ENCODE assay signal across 1 cellular context in genomic region chr1:5949074-5949760, GRCh38.
TF ChIP-seq lines count a peak whose summit lies in the region.

No MANE protein-coding gene starts in this region.

TF ChIP-seq in GM23338, 12 proteins besides CTCF, POLR2A, EP300 and RAD21 (continued from another document):
- TF ChIP-seq ZNF462 (CRISPR knock-in tag; IDR thresholded peaks at IDR 0.05), result no peak
- no peak for TF ChIP-seq REST (IDR thresholded peaks at IDR 0.05; ENCODE audit: unreplicated experiment)
- TF ChIP-seq POLR2AphosphoS5 (IDR thresholded peaks at IDR 0.05; ENCODE audit: low read depth), result no peak
- TF ChIP-seq EZH2phosphoT487 (IDR thresholded peaks at IDR 0.05; ENCODE audit: unreplicated experiment), result no peak
- no peak for TF ChIP-seq CREB1 (CRISPR knock-in tag; IDR thresholded peaks at IDR 0.05; ENCODE audit: low read depth)
- no peak for TF ChIP-seq JUNB (IDR thresholded peaks at IDR 0.05; ENCODE audit: unreplicated experiment)
- TF ChIP-seq STAT1 (IDR thresholded peaks at IDR 0.05; ENCODE audit: unreplicated experiment), result no peak
- no peak for TF ChIP-seq EZH2 (IDR thresholded peaks at IDR 0.05; ENCODE audit: low read depth, unreplicated experiment)
- TF ChIP-seq ETS1 (IDR thresholded peaks at IDR 0.05), result no peak
TF ChIP-seq in GM23338: peak in this region for 0.
